Comparison of ENCODE assay signal across 1 cellular context in genomic region chr9:136339958-136340310, GRCh38.
A peak's percentile ranks its signal among the peaks of the same experiment; 100 is the strongest.
TF ChIP-seq lines count a peak whose summit lies in the region.

No MANE protein-coding gene starts in this region.

TF ChIP-seq in HepG2, 621 proteins besides CTCF, POLR2A, EP300 and RAD21:
- TF ChIP-seq, protein P1, sequence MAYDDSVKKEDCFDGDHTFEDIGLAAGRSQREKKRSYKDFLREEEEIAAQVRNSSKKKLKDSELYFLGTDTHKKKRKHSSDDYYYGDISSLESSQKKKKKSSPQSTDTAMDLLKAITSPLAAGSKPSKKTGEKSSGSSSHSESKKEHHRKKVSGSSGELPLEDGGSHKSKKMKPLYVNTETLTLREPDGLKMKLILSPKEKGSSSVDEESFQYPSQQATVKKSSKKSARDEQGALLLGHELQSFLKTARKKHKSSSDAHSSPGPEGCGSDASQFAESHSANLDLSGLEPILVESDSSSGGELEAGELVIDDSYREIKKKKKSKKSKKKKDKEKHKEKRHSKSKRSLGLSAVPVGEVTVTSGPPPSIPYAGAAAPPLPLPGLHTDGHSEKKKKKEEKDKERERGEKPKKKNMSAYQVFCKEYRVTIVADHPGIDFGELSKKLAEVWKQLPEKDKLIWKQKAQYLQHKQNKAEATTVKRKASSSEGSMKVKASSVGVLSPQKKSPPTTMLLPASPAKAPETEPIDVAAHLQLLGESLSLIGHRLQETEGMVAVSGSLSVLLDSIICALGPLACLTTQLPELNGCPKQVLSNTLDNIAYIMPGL (CRISPR knock-in tag; IDR thresholded peaks at IDR 0.05; ENCODE audit: borderline replicate concordance in 1 of 2, low read depth in 1 of 2) = no peak
- 0 out of 2 replicates have a peak, but pooled peaks have one; percentile 53 for TF ChIP-seq HNRNPL (IDR thresholded peaks at IDR 0.05; ENCODE audit: low read depth, low read length)
